ENCODE assay signal across 11 cellular contexts in genomic region chr10:127195041-127195506, GRCh38. TPM values are rescaled to one million over a fixed set of nuclear protein-coding genes. Genes with fewer than 3 reads are reported as not detected.
DNase-seq lines count a peak whose midpoint lies in the region; ATAC-seq and TF ChIP-seq lines count a peak whose summit lies in the region.
"Had no signal": no experiment of that assay in that cellular context is flagged by ENCODE, and none has a peak within 500 bp of the region (broad histone marks: within the 10 kb centered on the region; RNA-seq: fewer than 3 reads in every experiment).

No MANE protein-coding gene starts in this region.

- peak overlapping the region; percentile 62 for H3K4me3 Mint-ChIP-seq in osteocyte (ENCODE audit: unreplicated experiment)

- no peaks in the 10 kb centered on the region for H3K27me3 Mint-ChIP-seq in osteocyte (ENCODE audit: unreplicated experiment)

- no peaks in the 10 kb centered on the region for H3K9me3 Mint-ChIP-seq in osteocyte (ENCODE audit: unreplicated experiment)

- H3K4me3 ChIP-seq in AG09309 (ENCODE audit: control insufficient read depth, low read depth, low read length) (peak overlapping the region; percentile 40), RWPE2 (ENCODE audit: severe bottlenecking) (no peak overlapping the region)

- no peaks in the 10 kb centered on the region for H3K36me3 ChIP-seq in RWPE2 (ENCODE audit: low read depth)

- intact Hi-C loops in head of caudate nucleus (cut with DNase I): no loop called here

- no peak for DNase-seq in AG09309 (ENCODE audit: low read depth)
- DNase-seq in RWPE2 (ENCODE audit: low spot score): no peak
- peak in 33 of 42 donors; percentile 10 to 62 (median 31) for DNase-seq in head of caudate nucleus
- peak; percentile 84 for DNase-seq in osteocyte (ENCODE audit: extremely low spot score, unreplicated experiment)
- no peak for DNase-seq in H4 (ENCODE audit: low spot score)
- no peak for DNase-seq in activated CD4-positive, alpha-beta T cell treated with anti-CD3 and anti-CD28 coated beads, Interleukin-2, amount 50 U/mL, for 48 hours
- DNase-seq in COR-L47 (lab: John Stamatoyannopoulos, UW): no peak
- DNase-seq: activated T-cell treated with anti-CD3 and anti-CD28 coated beads, Interleukin-2, amount 50 U/mL, for 1 hour; Caco-2; SW 1271 had no signal

- ATAC-seq in RWPE2 (ENCODE audit: low read depth) (peak; percentile 5; the same call in 2 of the 3 replicates), GM18861 (IDR thresholded peaks at IDR 0.05; ENCODE audit: unreplicated experiment) (no peak)

- peaks cover 3% of the 10 kb centered on the region for H3K36me3 Mint-ChIP-seq in osteocyte (ENCODE audit: unreplicated experiment)

- H3K27ac Mint-ChIP-seq in osteocyte (ENCODE audit: unreplicated experiment): peak overlapping the region; percentile 10

- peaks cover 17% of the 10 kb centered on the region for H3K27me3 ChIP-seq in RWPE2 (ENCODE audit: insufficient read depth, poor library complexity, severe bottlenecking)

- TF ChIP-seq CTCF in AG09309 (IDR thresholded peaks at IDR 0.05; ENCODE audit: control insufficient read depth, insufficient read depth, low read depth, low read length, missing control alignments) (no peak), RWPE2 (IDR thresholded peaks at IDR 0.05; ENCODE audit: poor library complexity, severe bottlenecking) (no peak), osteocyte (IDR thresholded peaks at IDR 0.05) (peak; percentile 6)

- H3K4me1 ChIP-seq in RWPE2 (ENCODE audit: insufficient read depth, poor library complexity, severe bottlenecking): no peaks in the 10 kb centered on the region

- H3K9me3 ChIP-seq in RWPE2 (ENCODE audit: severe bottlenecking): no peaks in the 10 kb centered on the region
- H3K9me3 ChIP-seq: Caco-2 had no signal

- no peak overlapping the region for H3K27ac ChIP-seq in RWPE2 (ENCODE audit: poor library complexity, severe bottlenecking)

- H3K4me1 Mint-ChIP-seq in osteocyte (ENCODE audit: unreplicated experiment): peaks cover 14% of the 10 kb centered on the region

RNA-seq across cellular contexts. Expression of gene INSYN2A, which starts 1.3 kb away (rescaled TPM):
- total RNA-seq in osteocyte: 4.6 and 5.3 TPM in 2 replicates
- 0.02 TPM in 1 of 2 replicates, not detected in the other for total RNA-seq in H4 (2014; rRNA removed; shearing (Covaris generic))
- total RNA-seq: Caco-2 had no signal

Comparison
In these comparisons a context has a peak if more than half of its experiments do, and no peak if none do; other contexts are left out.
1. DNase-seq: peak in head of caudate nucleus (33 of 42) and osteocyte (single experiment); none in AG09309 (single experiment), RWPE2 (single experiment), H4 (single experiment), activated CD4-positive, alpha-beta T cell treated with anti-CD3 and anti-CD28 coated beads, Interleukin-2, amount 50 U/mL, for 48 hours (0 of 2) and COR-L47 (single experiment).